8 cellular contexts compared by ENCODE assay signal in the genomic region with DNA sequence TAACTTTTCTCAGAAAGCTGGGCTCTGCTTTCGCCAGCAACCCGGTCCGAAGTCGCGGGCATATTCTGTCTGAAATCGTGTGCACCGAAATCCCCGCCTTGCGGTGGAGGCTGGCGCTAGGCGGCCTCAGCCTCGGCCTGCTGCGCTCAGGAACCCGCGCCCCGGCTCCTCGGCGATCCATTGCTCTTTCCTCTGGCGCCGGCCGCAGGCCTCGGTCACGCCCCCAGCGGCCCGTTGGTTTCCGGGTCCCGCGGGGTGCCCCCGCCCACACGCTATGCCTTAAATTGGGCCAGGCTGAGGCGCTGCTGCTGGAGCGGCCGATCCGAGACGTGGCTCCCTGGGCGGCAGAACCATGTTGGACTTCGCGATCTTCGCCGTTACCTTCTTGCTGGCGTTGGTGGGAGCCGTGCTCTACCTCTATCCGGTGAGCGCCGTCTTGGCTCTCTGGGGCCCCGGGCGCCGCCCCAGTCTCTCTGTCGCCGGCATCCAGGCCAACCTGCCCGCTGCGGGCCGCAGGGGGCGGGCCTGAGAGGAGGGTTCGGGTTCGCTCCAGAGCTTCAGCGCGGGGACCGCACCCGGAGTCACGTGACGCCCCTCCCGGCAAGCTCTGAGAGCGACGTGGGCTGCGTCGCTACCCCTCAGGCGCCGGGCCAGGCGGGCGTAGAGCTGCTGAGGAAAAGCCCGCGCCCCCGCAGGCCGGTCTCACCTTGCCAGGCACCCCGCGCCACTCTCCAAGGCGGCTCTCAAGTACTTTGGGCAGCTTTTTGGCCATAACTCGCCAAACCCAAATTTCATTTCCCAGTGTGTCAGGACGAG. TPM values are rescaled to one million over a fixed set of nuclear protein-coding genes. Genes with fewer than 3 reads are reported as not detected.
DNase-seq lines count a peak whose midpoint lies in the region; ATAC-seq, FAIRE-seq and TF ChIP-seq lines count a peak whose summit lies in the region.

A gene with protein sequence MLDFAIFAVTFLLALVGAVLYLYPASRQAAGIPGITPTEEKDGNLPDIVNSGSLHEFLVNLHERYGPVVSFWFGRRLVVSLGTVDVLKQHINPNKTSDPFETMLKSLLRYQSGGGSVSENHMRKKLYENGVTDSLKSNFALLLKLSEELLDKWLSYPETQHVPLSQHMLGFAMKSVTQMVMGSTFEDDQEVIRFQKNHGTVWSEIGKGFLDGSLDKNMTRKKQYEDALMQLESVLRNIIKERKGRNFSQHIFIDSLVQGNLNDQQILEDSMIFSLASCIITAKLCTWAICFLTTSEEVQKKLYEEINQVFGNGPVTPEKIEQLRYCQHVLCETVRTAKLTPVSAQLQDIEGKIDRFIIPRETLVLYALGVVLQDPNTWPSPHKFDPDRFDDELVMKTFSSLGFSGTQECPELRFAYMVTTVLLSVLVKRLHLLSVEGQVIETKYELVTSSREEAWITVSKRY (plus strand): TSS at position 308 of the 816 bp plus-strand sequence. CDS start 45 bp downstream, at position 353.

- peak; percentile 52 for TF ChIP-seq RAD21 in HepG2 (CRISPR knock-in tag; IDR thresholded peaks at IDR 0.05)

- peaks cover 0 to 3% of the 10 kb centered on the region in 2 experiments; a peak in 1 of 5 replicates for H3K36me3 ChIP-seq in HepG2 (replicated peaks in 1 of 2; ENCODE audit: control insufficient read depth in 1 of 2, insufficient read depth in 2 of 2, low read length in 2 of 2)

- peaks cover 31% of the 10 kb centered on the region for H3K4me1 ChIP-seq in HepG2 (ENCODE audit: insufficient read depth, low read length)

- peak; percentile 32 for TF ChIP-seq CTCF in C4-2B (conservative IDR thresholded peaks at IDR 0.05)
- TF ChIP-seq CTCF in HepG2 (CRISPR knock-in tag; IDR thresholded peaks at IDR 0.05): peak; percentile 75

- no peaks in the 10 kb centered on the region for H3K27me3 Mint-ChIP-seq in dendritic cell treated with granulocyte-macrophage colony-stimulating factor and Interleukin-4, amounts not matched to agents 40 ng/mL and 50 ng/mL, for 4 days

- CTCF ChIA-PET in HepG2 (lab: Yijun Ruan, JAX; ENCODE audit: low intra/inter-chr PET ratio, low total read pairs): interaction anchor here (1.7 kb wide), 1 partner anchor 14 kb away, joined by 6 read pairs; no protein-coding TSS in a partner anchor

- WGBS in HepG2 (ENCODE audit: low lambda C conversion rate): 1% methylated on average over 33 of the region's 80 CpGs

- POLR2A ChIA-PET in HepG2 (lab: Yijun Ruan, JAX): interaction anchor here (0.5 to 2.3 kb wide), 21 partner anchors 9 to 581 kb away, joined by 3 to 25 read pairs (median 5); a partner anchor contains a TSS

- H3K9me3 ChIP-seq in HepG2 (ENCODE audit: low read length): no peaks in the 10 kb centered on the region

- FAIRE-seq in HepG2 (lab: Jason Lieb, UNC): no peak

- no peaks in the 10 kb centered on the region for H3K9me3 Mint-ChIP-seq in dendritic cell treated with granulocyte-macrophage colony-stimulating factor and Interleukin-4, amounts not matched to agents 40 ng/mL and 50 ng/mL, for 4 days

- BruUV-seq in HepG2 (replicated peaks; lab: Mats Ljungman, UMichigan): TSS peak; percentile 80

- no peaks in the 10 kb centered on the region for H4K20me1 ChIP-seq in HepG2 (ENCODE audit: insufficient read depth, low read length)

- H3K79me2 ChIP-seq in HepG2 (ENCODE audit: insufficient read depth, low read length): peaks cover 22% of the 10 kb centered on the region

- in situ Hi-C loops in HepG2 (cut with HindIII; ENCODE audit: extremely low pct_ligation_motif_present, low pct_unique_long_range_greater_than_20kb): loop anchor here (5.0 to 25.0 kb wide), 2 partner anchors 423 to 578 kb away; no protein-coding TSS in a partner anchor

- peaks cover 16% of the 10 kb centered on the region for H3K4me1 Mint-ChIP-seq in dendritic cell treated with granulocyte-macrophage colony-stimulating factor and Interleukin-4, amounts not matched to agents 40 ng/mL and 50 ng/mL, for 4 days (ENCODE audit: low read depth)

- H3K27ac Mint-ChIP-seq in dendritic cell treated with granulocyte-macrophage colony-stimulating factor and Interleukin-4, amounts not matched to agents 40 ng/mL and 50 ng/mL, for 4 days: peak within 1 kb of the TSS; percentile 85

- peak within 1 kb of the TSS; percentile 85 for H3K4me3 Mint-ChIP-seq in dendritic cell treated with granulocyte-macrophage colony-stimulating factor and Interleukin-4, amounts not matched to agents 40 ng/mL and 50 ng/mL, for 4 days

- peak; percentile 99 for TF ChIP-seq POLR2A in HepG2 (IDR thresholded peaks at IDR 0.05; ENCODE audit: insufficient read depth in 1 of 2, low read depth in 2 of 2, low read length in 2 of 2)

- no peaks in the 10 kb centered on the region for H3K27me3 ChIP-seq in HepG2 (ENCODE audit: control insufficient read depth in 1 of 2, insufficient read depth in 2 of 2, low read length in 2 of 2)

- peak; percentile 38 to 40; a peak in 2 of 4 replicates for TF ChIP-seq EP300 in HepG2 (IDR thresholded peaks at IDR 0.05; ENCODE audit: low read depth in 2 of 2, low read length in 2 of 2)
- TF ChIP-seq EP300 in HepG2 (CRISPR knock-in tag; IDR thresholded peaks at IDR 0.05; ENCODE audit: borderline replicate concordance): 0 out of 2 replicates have a peak, but pooled peaks have one; percentile 64

- peak within 1 kb of the TSS; percentile 75 for H2AFZ ChIP-seq in HepG2 (ENCODE audit: low read length)

- peak within 1 kb of the TSS; percentile 76 for H3K4me2 ChIP-seq in HepG2 (ENCODE audit: low read depth, low read length)

- peak within 1 kb of the TSS; percentile 78 to 83 (median 79) for H3K4me3 ChIP-seq in HepG2 (replicated peaks in 1 of 3; ENCODE audit: insufficient read depth in 1 of 3, low read depth in 2 of 3, low read length in 3 of 3)

- ATAC-seq in GM19351 (IDR thresholded peaks at IDR 0.05; ENCODE audit: unreplicated experiment) (peak; percentile 81), HG03521 (IDR thresholded peaks at IDR 0.05; ENCODE audit: unreplicated experiment) (peak; percentile 85), HepG2 (peak; percentile 94)

- DNase-seq in NCI-H69 (lab: John Stamatoyannopoulos, UW): peak; percentile 91
- peak; percentile 97 for DNase-seq in activated CD4-positive, alpha-beta T cell treated with anti-CD3 and anti-CD28 coated beads, Interleukin-2, amount 50 U/mL, for 1 hour
- DNase-seq in HepG2 (ENCODE audit: low spot score): peak; percentile 93
- peak; percentile 98 for DNase-seq in stimulated activated CD4-positive, alpha-beta T cell treated with anti-CD3 and anti-CD28 coated beads, Interleukin-4, amount 100 ng/mL, for 1 hour

- intact Hi-C loops in dendritic cell treated with granulocyte-macrophage colony-stimulating factor and Interleukin-4, amounts not matched to agents 40 ng/mL and 50 ng/mL, for 4 days (cut with micrococcal nuclease): loop anchor here (1.0 to 5.0 kb wide), 2 partner anchors 89 to 327 kb away; a partner anchor contains a TSS
- intact Hi-C loops in HepG2 (cut with micrococcal nuclease; ENCODE audit: unreplicated experiment): loop anchor here (1.0 to 5.0 kb wide), 5 partner anchors 14 to 1597 kb away; a partner anchor contains a TSS

- peaks cover 41% of the 10 kb centered on the region for H3K36me3 Mint-ChIP-seq in dendritic cell treated with granulocyte-macrophage colony-stimulating factor and Interleukin-4, amounts not matched to agents 40 ng/mL and 50 ng/mL, for 4 days (ENCODE audit: low read depth)

- H3K27ac ChIP-seq in C4-2B (peak within 1 kb of the TSS; percentile 91), HepG2 (ENCODE audit: extremely low read length, insufficient read depth, low read length) (peak within 1 kb of the TSS; percentile 94)

- H3K9ac ChIP-seq in HepG2 (ENCODE audit: insufficient read depth, low read depth, low read length): peak within 1 kb of the TSS; percentile 83

TF ChIP-seq in HepG2, 621 proteins besides CTCF, POLR2A, EP300 and RAD21 (continues in another document):
- TF ChIP-seq NR2F1 (CRISPR knock-in tag; IDR thresholded peaks at IDR 0.05) (no peak; a peak in 1 of 4 replicates), DNMT1 (CRISPR knock-in tag; IDR thresholded peaks at IDR 0.05) (peak; percentile 87), KLF15 (CRISPR knock-in tag; IDR thresholded peaks at IDR 0.05; ENCODE audit: borderline replicate concordance) (peak; percentile 95; the same call in 1 of the 2 replicates), CENPX (CRISPR knock-in tag; IDR thresholded peaks at IDR 0.05) (no peak), HNF4G (IDR thresholded peaks at IDR 0.05; ENCODE audit: borderline replicate concordance, low read depth, low read length) (peak; percentile 53; the same call in 1 of the 2 replicates), HNF4G (CRISPR knock-in tag; IDR thresholded peaks at IDR 0.05; ENCODE audit: borderline replicate concordance, low read depth) (no peak), SIN3B (IDR thresholded peaks at IDR 0.05; ENCODE audit: low read length) (peak; percentile 56; the same call in 1 of the 2 replicates)

RNA-seq across cellular contexts. Expression of the gene that starts here (rescaled TPM):
- total RNA-seq in HepG2 (2016; rRNA removed; fragmentation: Illumina TruSeq; extraction: Trizol): 32.8 and 35.3 TPM in 2 replicates
- total RNA-seq in HepG2 (2016; cell fraction: cytosol; rRNA removed; fragmentation: Illumina TruSeq; extraction: Trizol; ENCODE audit: low read depth): 12.6 and 13.4 TPM in 2 replicates
- 28.8 and 36.5 TPM in 2 replicates for total RNA-seq in HepG2 (2016; cell fraction: insoluble cytoplasmic fraction; rRNA removed; fragmentation: Illumina TruSeq; extraction: Trizol)
- total RNA-seq in HepG2 (2016; cell fraction: membrane; rRNA removed; fragmentation: Illumina TruSeq; extraction: Trizol): 19.8 and 22.5 TPM in 2 replicates
- total RNA-seq in HepG2 (2016; cell fraction: nucleus; rRNA removed; fragmentation: Illumina TruSeq; extraction: Trizol): 28.0 and 28.3 TPM in 2 replicates
- polyA plus RNA-seq in HepG2 (2011; rRNA removed): 7.6 and 9.6 TPM in 2 replicates
- 6.6 and 9.6 TPM in 2 replicates for polyA plus RNA-seq in HepG2 (2011; cell fraction: cytosol; rRNA removed)
- polyA plus RNA-seq in HepG2 (2011; cell fraction: nucleus; rRNA removed): 3.7 and 4.4 TPM in 2 replicates
- polyA plus RNA-seq in HepG2 (2012): 9.4 and 11.9 TPM in 2 replicates
- polyA plus RNA-seq in HepG2 (2016; cell fraction: cytosol; fragmentation: Illumina TruSeq; extraction: Trizol; ENCODE audit: low read depth): 11.9 and 13.6 TPM in 2 replicates
- 17.9 and 18.6 TPM in 2 replicates for polyA plus RNA-seq in HepG2 (2016; cell fraction: insoluble cytoplasmic fraction; fragmentation: Illumina TruSeq; extraction: Trizol; ENCODE audit: low read depth)
- polyA plus RNA-seq in HepG2 (2016; cell fraction: membrane; fragmentation: Illumina TruSeq; extraction: Trizol; ENCODE audit: low read depth): 14.9 and 16.7 TPM in 2 replicates
- polyA plus RNA-seq in HepG2 (2016; cell fraction: nucleus; fragmentation: Illumina TruSeq; extraction: Trizol; ENCODE audit: insufficient read depth, low read depth): 20.4 and 20.5 TPM in 2 replicates
- polyA minus RNA-seq in HepG2 (2011; rRNA and poly(A)+ RNA removed; ENCODE audit: low replicate concordance): 4.8 and 6.6 TPM in 2 replicates
- 15.3 and 18.0 TPM in 2 replicates for polyA minus RNA-seq in HepG2 (2011; cell fraction: cytosol; rRNA and poly(A)+ RNA removed)
- polyA minus RNA-seq in HepG2 (2011; cell fraction: nucleus; rRNA and poly(A)+ RNA removed): 20.6 TPM in 2 replicates

Comparison
In these comparisons a context has a peak if more than half of its experiments do, and no peak if none do; other contexts are left out.
1. Peak in every context shown above with its lines: DNase-seq, ATAC-seq, H3K4me3 ChIP-seq and H3K27ac ChIP-seq.